In the genomic region with DNA sequence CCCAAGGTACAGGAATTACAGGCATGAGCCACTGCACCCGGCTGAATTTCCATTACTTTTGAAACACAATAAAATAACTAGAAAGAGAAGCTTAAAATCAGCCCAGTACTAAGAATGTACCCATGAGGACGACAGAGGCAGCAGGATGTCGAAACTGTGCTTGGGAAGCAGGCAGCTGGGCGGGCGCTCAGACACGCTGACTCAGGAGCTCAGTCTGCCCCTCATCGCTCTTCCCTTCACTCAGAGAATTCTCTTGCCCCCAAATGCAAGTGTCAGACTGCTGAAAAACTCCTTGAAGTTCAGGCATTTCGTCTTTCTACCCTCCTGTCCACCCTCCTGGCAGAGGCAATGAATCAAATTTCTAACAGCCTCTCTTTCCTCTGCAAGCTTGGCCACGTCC, we compare ENCODE assay signal across 1 cellular context.
TF ChIP-seq lines count a peak whose summit lies in the region.

No MANE protein-coding gene starts in this region.

TF ChIP-seq in GM23338, 12 proteins besides CTCF, POLR2A, EP300 and RAD21 (continued from another document):
- TF ChIP-seq, protein P1, sequence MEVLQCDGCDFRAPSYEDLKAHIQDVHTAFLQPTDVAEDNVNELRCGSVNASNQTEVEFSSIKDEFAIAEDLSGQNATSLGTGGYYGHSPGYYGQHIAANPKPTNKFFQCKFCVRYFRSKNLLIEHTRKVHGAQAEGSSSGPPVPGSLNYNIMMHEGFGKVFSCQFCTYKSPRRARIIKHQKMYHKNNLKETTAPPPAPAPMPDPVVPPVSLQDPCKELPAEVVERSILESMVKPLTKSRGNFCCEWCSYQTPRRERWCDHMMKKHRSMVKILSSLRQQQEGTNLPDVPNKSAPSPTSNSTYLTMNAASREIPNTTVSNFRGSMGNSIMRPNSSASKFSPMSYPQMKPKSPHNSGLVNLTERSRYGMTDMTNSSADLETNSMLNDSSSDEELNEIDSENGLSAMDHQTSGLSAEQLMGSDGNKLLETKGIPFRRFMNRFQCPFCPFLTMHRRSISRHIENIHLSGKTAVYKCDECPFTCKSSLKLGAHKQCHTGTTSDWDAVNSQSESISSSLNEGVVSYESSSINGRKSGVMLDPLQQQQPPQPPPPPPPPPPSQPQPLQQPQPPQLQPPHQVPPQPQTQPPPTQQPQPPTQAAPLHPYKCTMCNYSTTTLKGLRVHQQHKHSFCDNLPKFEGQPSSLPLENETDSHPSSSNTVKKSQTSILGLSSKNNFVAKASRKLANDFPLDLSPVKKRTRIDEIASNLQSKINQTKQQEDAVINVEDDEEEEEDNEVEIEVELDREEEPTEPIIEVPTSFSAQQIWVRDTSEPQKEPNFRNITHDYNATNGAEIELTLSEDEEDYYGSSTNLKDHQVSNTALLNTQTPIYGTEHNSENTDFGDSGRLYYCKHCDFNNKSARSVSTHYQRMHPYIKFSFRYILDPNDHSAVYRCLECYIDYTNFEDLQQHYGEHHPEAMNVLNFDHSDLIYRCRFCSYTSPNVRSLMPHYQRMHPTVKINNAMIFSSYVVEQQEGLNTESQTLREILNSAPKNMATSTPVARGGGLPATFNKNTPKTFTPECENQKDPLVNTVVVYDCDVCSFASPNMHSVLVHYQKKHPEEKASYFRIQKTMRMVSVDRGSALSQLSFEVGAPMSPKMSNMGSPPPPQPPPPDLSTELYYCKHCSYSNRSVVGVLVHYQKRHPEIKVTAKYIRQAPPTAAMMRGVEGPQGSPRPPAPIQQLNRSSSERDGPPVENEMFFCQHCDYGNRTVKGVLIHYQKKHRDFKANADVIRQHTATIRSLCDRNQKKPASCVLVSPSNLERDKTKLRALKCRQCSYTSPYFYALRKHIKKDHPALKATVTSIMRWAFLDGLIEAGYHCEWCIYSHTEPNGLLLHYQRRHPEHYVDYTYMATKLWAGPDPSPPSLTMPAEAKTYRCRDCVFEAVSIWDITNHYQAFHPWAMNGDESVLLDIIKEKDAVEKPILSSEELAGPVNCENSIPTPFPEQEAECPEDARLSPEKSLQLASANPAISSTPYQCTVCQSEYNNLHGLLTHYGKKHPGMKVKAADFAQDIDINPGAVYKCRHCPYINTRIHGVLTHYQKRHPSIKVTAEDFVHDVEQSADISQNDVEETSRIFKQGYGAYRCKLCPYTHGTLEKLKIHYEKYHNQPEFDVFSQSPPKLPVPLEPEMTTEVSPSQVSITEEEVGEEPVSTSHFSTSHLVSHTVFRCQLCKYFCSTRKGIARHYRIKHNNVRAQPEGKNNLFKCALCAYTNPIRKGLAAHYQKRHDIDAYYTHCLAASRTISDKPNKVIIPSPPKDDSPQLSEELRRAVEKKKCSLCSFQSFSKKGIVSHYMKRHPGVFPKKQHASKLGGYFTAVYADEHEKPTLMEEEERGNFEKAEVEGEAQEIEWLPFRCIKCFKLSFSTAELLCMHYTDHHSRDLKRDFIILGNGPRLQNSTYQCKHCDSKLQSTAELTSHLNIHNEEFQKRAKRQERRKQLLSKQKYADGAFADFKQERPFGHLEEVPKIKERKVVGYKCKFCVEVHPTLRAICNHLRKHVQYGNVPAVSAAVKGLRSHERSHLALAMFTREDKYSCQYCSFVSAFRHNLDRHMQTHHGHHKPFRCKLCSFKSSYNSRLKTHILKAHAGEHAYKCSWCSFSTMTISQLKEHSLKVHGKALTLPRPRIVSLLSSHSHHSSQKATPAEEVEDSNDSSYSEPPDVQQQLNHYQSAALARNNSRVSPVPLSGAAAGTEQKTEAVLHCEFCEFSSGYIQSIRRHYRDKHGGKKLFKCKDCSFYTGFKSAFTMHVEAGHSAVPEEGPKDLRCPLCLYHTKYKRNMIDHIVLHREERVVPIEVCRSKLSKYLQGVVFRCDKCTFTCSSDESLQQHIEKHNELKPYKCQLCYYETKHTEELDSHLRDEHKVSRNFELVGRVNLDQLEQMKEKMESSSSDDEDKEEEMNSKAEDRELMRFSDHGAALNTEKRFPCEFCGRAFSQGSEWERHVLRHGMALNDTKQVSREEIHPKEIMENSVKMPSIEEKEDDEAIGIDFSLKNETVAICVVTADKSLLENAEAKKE (CRISPR knock-in tag; IDR thresholded peaks at IDR 0.05): no peak
- no peak for TF ChIP-seq EZH2phosphoT487 (IDR thresholded peaks at IDR 0.05; ENCODE audit: unreplicated experiment)
- no peak for TF ChIP-seq STAT1 (IDR thresholded peaks at IDR 0.05; ENCODE audit: unreplicated experiment)
- TF ChIP-seq, protein P2, sequence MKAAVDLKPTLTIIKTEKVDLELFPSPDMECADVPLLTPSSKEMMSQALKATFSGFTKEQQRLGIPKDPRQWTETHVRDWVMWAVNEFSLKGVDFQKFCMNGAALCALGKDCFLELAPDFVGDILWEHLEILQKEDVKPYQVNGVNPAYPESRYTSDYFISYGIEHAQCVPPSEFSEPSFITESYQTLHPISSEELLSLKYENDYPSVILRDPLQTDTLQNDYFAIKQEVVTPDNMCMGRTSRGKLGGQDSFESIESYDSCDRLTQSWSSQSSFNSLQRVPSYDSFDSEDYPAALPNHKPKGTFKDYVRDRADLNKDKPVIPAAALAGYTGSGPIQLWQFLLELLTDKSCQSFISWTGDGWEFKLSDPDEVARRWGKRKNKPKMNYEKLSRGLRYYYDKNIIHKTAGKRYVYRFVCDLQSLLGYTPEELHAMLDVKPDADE (IDR thresholded peaks at IDR 0.05): no peak
- TF ChIP-seq, protein P3, sequence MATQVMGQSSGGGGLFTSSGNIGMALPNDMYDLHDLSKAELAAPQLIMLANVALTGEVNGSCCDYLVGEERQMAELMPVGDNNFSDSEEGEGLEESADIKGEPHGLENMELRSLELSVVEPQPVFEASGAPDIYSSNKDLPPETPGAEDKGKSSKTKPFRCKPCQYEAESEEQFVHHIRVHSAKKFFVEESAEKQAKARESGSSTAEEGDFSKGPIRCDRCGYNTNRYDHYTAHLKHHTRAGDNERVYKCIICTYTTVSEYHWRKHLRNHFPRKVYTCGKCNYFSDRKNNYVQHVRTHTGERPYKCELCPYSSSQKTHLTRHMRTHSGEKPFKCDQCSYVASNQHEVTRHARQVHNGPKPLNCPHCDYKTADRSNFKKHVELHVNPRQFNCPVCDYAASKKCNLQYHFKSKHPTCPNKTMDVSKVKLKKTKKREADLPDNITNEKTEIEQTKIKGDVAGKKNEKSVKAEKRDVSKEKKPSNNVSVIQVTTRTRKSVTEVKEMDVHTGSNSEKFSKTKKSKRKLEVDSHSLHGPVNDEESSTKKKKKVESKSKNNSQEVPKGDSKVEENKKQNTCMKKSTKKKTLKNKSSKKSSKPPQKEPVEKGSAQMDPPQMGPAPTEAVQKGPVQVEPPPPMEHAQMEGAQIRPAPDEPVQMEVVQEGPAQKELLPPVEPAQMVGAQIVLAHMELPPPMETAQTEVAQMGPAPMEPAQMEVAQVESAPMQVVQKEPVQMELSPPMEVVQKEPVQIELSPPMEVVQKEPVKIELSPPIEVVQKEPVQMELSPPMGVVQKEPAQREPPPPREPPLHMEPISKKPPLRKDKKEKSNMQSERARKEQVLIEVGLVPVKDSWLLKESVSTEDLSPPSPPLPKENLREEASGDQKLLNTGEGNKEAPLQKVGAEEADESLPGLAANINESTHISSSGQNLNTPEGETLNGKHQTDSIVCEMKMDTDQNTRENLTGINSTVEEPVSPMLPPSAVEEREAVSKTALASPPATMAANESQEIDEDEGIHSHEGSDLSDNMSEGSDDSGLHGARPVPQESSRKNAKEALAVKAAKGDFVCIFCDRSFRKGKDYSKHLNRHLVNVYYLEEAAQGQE (IDR thresholded peaks at IDR 0.05; ENCODE audit: unreplicated experiment): no peak
